Comparison of ENCODE assay signal across 22 cellular contexts in genomic region chr11:27437824-27438594, GRCh38. TPM values are rescaled to one million over a fixed set of nuclear protein-coding genes. Genes with fewer than 3 reads are reported as not detected.
DNase-seq lines count a peak whose midpoint lies in the region; ATAC-seq, FAIRE-seq and TF ChIP-seq lines count a peak whose summit lies in the region.
"Had no signal": no experiment of that assay in that cellular context is flagged by ENCODE, and none has a peak within 500 bp of the region (broad histone marks: within the 10 kb centered on the region; RNA-seq: fewer than 3 reads in every experiment).

No MANE protein-coding gene starts in this region.

- H3K27me3 ChIP-seq in right atrium auricular region (no peaks in the 10 kb centered on the region), thyroid gland (no peaks in the 10 kb centered on the region)
- H3K27me3 ChIP-seq: BE2C had no signal

- DNase-seq in Right ventricle myocardium inferior (ENCODE audit: missing footprints) (no peak), right atrium auricular region (ENCODE audit: low spot score) (no peak), amniotic epithelial cell (ENCODE audit: low read depth) (peak; percentile 15), kidney tubule cell (ENCODE audit: low spot score) (peak; percentile 78), thyroid gland (peak; percentile 25 to 32), RCC 7860 (ENCODE audit: low spot score) (no peak), NK-92 (lab: John Stamatoyannopoulos, UW; ENCODE audit: unreplicated experiment) (no peak), HK-2 (ENCODE audit: unreplicated experiment) (no peak)
- DNase-seq: BE2C; Calu3; CD4-positive, alpha-beta T cell; DMS53; IMR-90; Kasumi-1; NCI-H1105 treated with DMSO at 0.1 percent for 48 hours; NCI-H187; NCI-H345; NCI-H526; NK-92 treated with Interleukin-12 subunit alpha and Interleukin-12 subunit beta, amount 100 ng/mL, for 24 hours; OCI-M1 had no signal

- peaks cover 0 to 9% of the 10 kb centered on the region in 2 donors for H3K4me1 ChIP-seq in right atrium auricular region
- peaks cover 2 to 4% of the 10 kb centered on the region in 2 donors for H3K4me1 ChIP-seq in thyroid gland
- H3K4me1 ChIP-seq: BE2C had no signal

- 58 to 66% methylated on average over 5 of the region's 5 CpGs for WGBS in thyroid gland, 2 donors

- FAIRE-seq in RCC 7860 (lab: Jason Lieb, UNC): no peak

- H3K4me3 ChIP-seq in right atrium auricular region (no peak overlapping the region), thyroid gland (replicated peaks in 1 of 3) (no peak overlapping the region)

- no peak for TF ChIP-seq CTCF in right atrium auricular region (IDR thresholded peaks at IDR 0.05)
- TF ChIP-seq CTCF in thyroid gland (IDR thresholded peaks at IDR 0.05): no peak

- H3K9me3 ChIP-seq in right atrium auricular region (no peaks in the 10 kb centered on the region), thyroid gland (no peaks in the 10 kb centered on the region)
- H3K9me3 ChIP-seq: BE2C had no signal

- peak; percentile 20 for ATAC-seq in Right ventricle myocardium inferior

- H3K27ac ChIP-seq in right atrium auricular region (no peak overlapping the region), thyroid gland (no peak overlapping the region)
- H3K27ac ChIP-seq: 22Rv1, RWPE1 had no signal

- no peak for TF ChIP-seq POLR2A in thyroid gland (IDR thresholded peaks at IDR 0.05)

- intact Hi-C loops in Right ventricle myocardium inferior (cut with DNase I): no loop called here
- intact Hi-C loops in thyroid gland (cut with DNase I): no loop called here

- no peaks in the 10 kb centered on the region for H3K36me3 ChIP-seq in right atrium auricular region
- no peaks in the 10 kb centered on the region for H3K36me3 ChIP-seq in thyroid gland
- H3K36me3 ChIP-seq: BE2C had no signal

RNA-seq across cellular contexts. Expression of gene LGR4, which starts 34.6 kb away (rescaled TPM):
- total RNA-seq in Right ventricle myocardium inferior (32.7 TPM), right atrium auricular region (10 to 100 TPM; 31.1 to 40.6 TPM), thyroid gland (10 to 100 TPM; 40.8 to 62.1 (median 50.2) TPM)

Comparison
In these comparisons a context has a peak if more than half of its experiments do, and no peak if none do; other contexts are left out.
1. DNase-seq: peak in amniotic epithelial cell (single experiment), kidney tubule cell (single experiment) and thyroid gland (2 of 2); none in Right ventricle myocardium inferior (single experiment), right atrium auricular region (single experiment), RCC 7860 (single experiment), NK-92 (single experiment) and HK-2 (single experiment).